8 cellular contexts compared by ENCODE assay signal in genomic region chr16:86575754-86576557, GRCh38. TPM values are rescaled to one million over a fixed set of nuclear protein-coding genes. Genes with fewer than 3 reads are reported as not detected.
DNase-seq lines count a peak whose midpoint lies in the region; ATAC-seq, FAIRE-seq and TF ChIP-seq lines count a peak whose summit lies in the region.

No MANE protein-coding gene starts in this region.

- peaks cover 1% of the 10 kb centered on the region for H4K20me1 ChIP-seq in K562 (replicated peaks; ENCODE audit: control insufficient read depth, insufficient read depth, low read length)

- ATAC-seq in GM21619 (IDR thresholded peaks at IDR 0.05; ENCODE audit: unreplicated experiment) (peak; percentile 54), K562 (peak; percentile 100), gastrocnemius medialis (peak; percentile 80 to 82), GM19035 (IDR thresholded peaks at IDR 0.05; ENCODE audit: unreplicated experiment) (no peak)

- DNase-seq in ACHN (peak; percentile 98), RPMI7951 (ENCODE audit: low read depth) (peak; percentile 96), K562 (ENCODE audit: extremely low read depth in 1 of 4, low spot score in 3 of 4) (peak; percentile 93 to 95 (median 94)), gastrocnemius medialis (peak; percentile 48 to 58), cerebellar nuclear complex (lab: John Stamatoyannopoulos, UW) (no peak)

- no peaks in the 10 kb centered on the region for H3K9me1 ChIP-seq in K562 (ENCODE audit: control insufficient read depth, insufficient read depth, low read length)

- H3K4me2 ChIP-seq in K562 (ENCODE audit: insufficient read depth, low read length) = peak overlapping the region; percentile 67

- no TSS peak for BruUV-seq in K562 (replicated peaks; lab: Mats Ljungman, UMichigan)

- no peaks in the 10 kb centered on the region for H3K36me3 ChIP-seq in K562 (ENCODE audit: control insufficient read depth, insufficient read depth, low read length)
- H3K36me3 ChIP-seq in iPS-15b (ENCODE audit: control insufficient read depth, insufficient read depth, low read length) = no peaks in the 10 kb centered on the region
- H3K36me3 ChIP-seq in gastrocnemius medialis = no peaks in the 10 kb centered on the region

- no peaks in the 10 kb centered on the region for H3K9me3 ChIP-seq in K562 (replicated peaks; ENCODE audit: control insufficient read depth, insufficient read depth, low read depth, low read length)
- H3K9me3 ChIP-seq in iPS-15b (ENCODE audit: control insufficient read depth, insufficient read depth, low read length) = no peaks in the 10 kb centered on the region
- no peaks in the 10 kb centered on the region for H3K9me3 ChIP-seq in gastrocnemius medialis

- peak overlapping the region; percentile 45 for H3K4me3 ChIP-seq in K562
- peak overlapping the region; percentile 68 for H3K4me3 ChIP-seq in iPS-15b (ENCODE audit: low read depth, low read length)
- peak overlapping the region; percentile 46 to 70 (median 62) for H3K4me3 ChIP-seq in gastrocnemius medialis

- POLR2A ChIA-PET in K562 (lab: Yijun Ruan, JAX) = interaction anchor here (0.6 to 0.7 kb wide), 2 partner anchors 8 to 667 kb away, joined by 3 read pairs; no protein-coding TSS in a partner anchor

- H3K4me1 ChIP-seq in K562 (replicated peaks in 1 of 2; ENCODE audit: control insufficient read depth in 2 of 2, insufficient read depth in 2 of 2, low read length in 2 of 2) = peaks cover 0 to 19% of the 10 kb centered on the region in 2 experiments; a peak in 3 of 5 replicates
- peaks cover 6% of the 10 kb centered on the region for H3K4me1 ChIP-seq in iPS-15b (ENCODE audit: control insufficient read depth, insufficient read depth, low read length)
- H3K4me1 ChIP-seq in gastrocnemius medialis = peaks cover 0 to 4% of the 10 kb centered on the region in 2 donors

- H3K27me3 ChIP-seq in K562 (ENCODE audit: control insufficient read depth in 2 of 2, insufficient read depth in 2 of 2, low read length in 2 of 2) (peaks cover 40 to 82% of the 10 kb centered on the region in 2 experiments), iPS-15b (ENCODE audit: control insufficient read depth, insufficient read depth, low read length) (peaks cover 95% of the 10 kb centered on the region), gastrocnemius medialis (peaks cover 59 to 64% (median 62%) of the 10 kb centered on the region in 3 donors)

- TF ChIP-seq EP300 in K562 (IDR thresholded peaks at IDR 0.05; ENCODE audit: low read length) = peak; percentile 42; the same call in 1 of the 2 replicates

- peak; percentile 86 for FAIRE-seq in K562 (lab: Jason Lieb, UNC)

- under 1% methylated on average over 48 of the region's 54 CpGs for WGBS in K562 (ENCODE audit: insufficient coverage, low coverage, missing lambda C conversion rate)

- H3K27ac ChIP-seq in K562 (ENCODE audit: extremely low read depth, low read depth, low read length) (no peak overlapping the region), gastrocnemius medialis (peak overlapping the region; percentile 64 to 78 (median 72))

- H3K9ac ChIP-seq in K562 (ENCODE audit: insufficient read depth in 1 of 2, low read depth in 2 of 2, low read length in 2 of 2) (peak overlapping the region in 1 of 2 experiments; percentile 86; a peak in 2 of 4 replicates), iPS-15b (ENCODE audit: low read depth, low read length) (no peak overlapping the region)

- no peaks in the 10 kb centered on the region for H3K79me2 ChIP-seq in K562 (ENCODE audit: control insufficient read depth, insufficient read depth, low read length)

- TF ChIP-seq CTCF in K562 (IDR thresholded peaks at IDR 0.05 in 2 of 3, conservative IDR thresholded peaks at IDR 0.05 in 1 of 3; ENCODE audit: insufficient read depth in 2 of 3, low read depth in 1 of 3, low read length in 3 of 3) = peak; percentile 78 to 97 (median 86)
- peak; percentile 39 to 83 (median 52) for TF ChIP-seq CTCF in gastrocnemius medialis (IDR thresholded peaks at IDR 0.05 in 4 of 5, conservative IDR thresholded peaks at IDR 0.05 in 1 of 5)

- intact Hi-C loops in K562 (cut with micrococcal nuclease) = no loop called here
- intact Hi-C loops in gastrocnemius medialis (cut with DNase I; ENCODE audit: low total_unique reads) = loop anchor here (2.0 to 5.0 kb wide), 5 partner anchors 33 to 291 kb away; no protein-coding TSS in a partner anchor

- TF ChIP-seq RAD21 in K562 (CRISPR knock-in tag; conservative IDR thresholded peaks at IDR 0.05 in 1 of 2, IDR thresholded peaks at IDR 0.05 in 1 of 2) = peak; percentile 66 to 80

- TF ChIP-seq POLR2A in K562 (conservative IDR thresholded peaks at IDR 0.05) = no peak
- peak; percentile 65 to 89 for TF ChIP-seq POLR2A in gastrocnemius medialis (IDR thresholded peaks at IDR 0.05)

- in situ Hi-C loops in ACHN (cut with HindIII; ENCODE audit: low pct_ligation_motif_present, low pct_unique_long_range_greater_than_20kb, low sequenced_read_pairs) = no loop called here
- in situ Hi-C loops in K562 (cut with MboI) = no loop called here
- in situ Hi-C loops in gastrocnemius medialis (cut with MboI; ENCODE audit: low sequenced_read_pairs in 4 of 4) = loop anchor here in 2 of 4 donors (25.0 kb wide), 1 partner anchor 186 kb away; no protein-coding TSS in a partner anchor

- CTCF ChIA-PET in K562 (lab: Yijun Ruan, JAX; ENCODE audit: low intra/inter-chr PET ratio) = interaction anchor here (0.6 to 1.0 kb wide), 3 partner anchors 12 to 614 kb away, joined by 3 to 6 read pairs (median 3); no protein-coding TSS in a partner anchor

- peak overlapping the region; percentile 73 for H2AFZ ChIP-seq in K562 (ENCODE audit: low read depth, low read length)

RNA-seq across cellular contexts. Expression of gene FOXL1, which starts 2.4 kb away (rescaled TPM):
- 4.3 and 5.7 TPM in 2 replicates for total RNA-seq in RPMI7951 (2014; rRNA removed; shearing (Covaris generic))
- total RNA-seq in K562 (2011; cell fraction: chromatin; rRNA removed; ENCODE audit: low replicate concordance) = not detected in 2 replicates
- not detected in 2 replicates for total RNA-seq in K562 (2011; cell fraction: nucleolus; rRNA removed)
- total RNA-seq in K562 (2011; cell fraction: nucleoplasm; rRNA removed) = not detected in 2 replicates
- total RNA-seq in K562 (2014; rRNA removed) (not detected in 2 replicates), K562 (2014; rRNA removed; fragmentation: Illumina TruSeq; extraction: Trizol) (not detected in 2 replicates), K562 (2015; rRNA removed; fragmentation: Illumina TruSeq; extraction: Trizol) (not detected in 2 replicates), K562 (2021) (not detected in 2 replicates), gastrocnemius medialis (1 to 10 TPM; 2.0 to 5.9 (median 3.3) TPM)
- polyA plus RNA-seq in K562 (2011; rRNA removed) (not detected in 2 replicates), K562 (2014; fragmentation: Illumina TruSeq; extraction: Trizol) (not detected in 2 replicates), K562 (2014; fragmentation: Nextera tagmentation; extraction: Ambion mirVana) (not detected), K562 (2014; rRNA removed) (not detected in 2 replicates)
- not detected in 2 replicates for polyA plus RNA-seq in K562 (2011; cell fraction: cytosol; rRNA removed)
- polyA plus RNA-seq in K562 (2011; cell fraction: nucleus; rRNA removed) = not detected in 2 replicates
- polyA plus RNA-seq in K562 (2012) = not detected in 2 replicates
- polyA minus RNA-seq in K562 (2011; rRNA and poly(A)+ RNA removed) = not detected in 2 replicates
- 0.36 TPM in 1 of 2 replicates, not detected in the other for polyA minus RNA-seq in K562 (2011; cell fraction: cytosol; rRNA and poly(A)+ RNA removed)
- polyA minus RNA-seq in K562 (2011; cell fraction: nucleus; rRNA and poly(A)+ RNA removed) = 0.13 TPM in 1 of 2 replicates, not detected in the other

RNA-seq across cellular contexts. Expression of gene FOXC2, which starts 9.3 kb away (rescaled TPM):
- total RNA-seq in RPMI7951 (2014; rRNA removed; shearing (Covaris generic)) = 1.3 and 1.6 TPM in 2 replicates
- total RNA-seq in K562 (2011; cell fraction: chromatin; rRNA removed; ENCODE audit: low replicate concordance) = not detected in 2 replicates
- total RNA-seq in K562 (2011; cell fraction: nucleolus; rRNA removed) = not detected in 2 replicates
- total RNA-seq in K562 (2011; cell fraction: nucleoplasm; rRNA removed) = not detected in 2 replicates
- total RNA-seq in K562 (2014; rRNA removed) = not detected in 2 replicates
- total RNA-seq in K562 (2014; rRNA removed; fragmentation: Illumina TruSeq; extraction: Trizol) = not detected in 2 replicates
- total RNA-seq in K562 (2015; rRNA removed; fragmentation: Illumina TruSeq; extraction: Trizol) = not detected in 2 replicates
- 0.11 TPM in 2 replicates for total RNA-seq in K562 (2021)
- polyA plus RNA-seq in K562 (2011; rRNA removed) = not detected in 2 replicates
- polyA plus RNA-seq in K562 (2011; cell fraction: cytosol; rRNA removed) = not detected in 2 replicates
- polyA plus RNA-seq in K562 (2011; cell fraction: nucleus; rRNA removed) = 0.13 TPM in 1 of 2 replicates, not detected in the other
- polyA plus RNA-seq in K562 (2012) = 0.10 TPM in 1 of 2 replicates, not detected in the other
- not detected in 2 replicates for polyA plus RNA-seq in K562 (2014; fragmentation: Illumina TruSeq; extraction: Trizol)
- under 1 TPM; 0.01 to 0.08 TPM for polyA plus RNA-seq in K562 (2014; fragmentation: Nextera tagmentation; extraction: Ambion mirVana)
- polyA plus RNA-seq in K562 (2014; rRNA removed) = 0.11 and 0.13 TPM in 2 replicates
- polyA minus RNA-seq in K562 (2011; rRNA and poly(A)+ RNA removed) = not detected in 2 replicates
- polyA minus RNA-seq in K562 (2011; cell fraction: cytosol; rRNA and poly(A)+ RNA removed) = not detected in 2 replicates
- polyA minus RNA-seq in K562 (2011; cell fraction: nucleus; rRNA and poly(A)+ RNA removed) = not detected in 2 replicates
- total RNA-seq in gastrocnemius medialis = 1 to 10 TPM in 1 of 4 donors, under 1 TPM in 3; 0.17 to 1.0 (median 0.29) TPM

RNA-seq across cellular contexts. Expression of gene MTHFSD, which starts 20.9 kb away (rescaled TPM):
- 6.1 and 8.8 TPM in 2 replicates for total RNA-seq in RPMI7951 (2014; rRNA removed; shearing (Covaris generic))
- 57.7 and 74.7 TPM in 2 replicates for total RNA-seq in K562 (2011; cell fraction: chromatin; rRNA removed; ENCODE audit: low replicate concordance)
- 49.7 and 59.5 TPM in 2 replicates for total RNA-seq in K562 (2011; cell fraction: nucleolus; rRNA removed)
- 52.7 and 56.3 TPM in 2 replicates for total RNA-seq in K562 (2011; cell fraction: nucleoplasm; rRNA removed)
- 8.3 and 8.7 TPM in 2 replicates for total RNA-seq in K562 (2014; rRNA removed)
- total RNA-seq in K562 (2014; rRNA removed; fragmentation: Illumina TruSeq; extraction: Trizol) = 12.0 and 12.8 TPM in 2 replicates
- 15.2 and 16.0 TPM in 2 replicates for total RNA-seq in K562 (2015; rRNA removed; fragmentation: Illumina TruSeq; extraction: Trizol)
- 17.8 and 20.2 TPM in 2 replicates for total RNA-seq in K562 (2021)
- 12.8 and 13.9 TPM in 2 replicates for polyA plus RNA-seq in K562 (2011; rRNA removed)
- 10.5 and 11.6 TPM in 2 replicates for polyA plus RNA-seq in K562 (2011; cell fraction: cytosol; rRNA removed)
- polyA plus RNA-seq in K562 (2011; cell fraction: nucleus; rRNA removed) = 61.4 and 78.3 TPM in 2 replicates
- 9.5 and 10.0 TPM in 2 replicates for polyA plus RNA-seq in K562 (2012)
- polyA plus RNA-seq in K562 (2014; fragmentation: Illumina TruSeq; extraction: Trizol) = 16.0 and 16.3 TPM in 2 replicates
- 1 to 10 TPM; 3.2 to 3.5 TPM for polyA plus RNA-seq in K562 (2014; fragmentation: Nextera tagmentation; extraction: Ambion mirVana)
- 8.7 and 10.6 TPM in 2 replicates for polyA plus RNA-seq in K562 (2014; rRNA removed)
- 22.0 and 22.3 TPM in 2 replicates for polyA minus RNA-seq in K562 (2011; rRNA and poly(A)+ RNA removed)
- 8.3 and 11.0 TPM in 2 replicates for polyA minus RNA-seq in K562 (2011; cell fraction: cytosol; rRNA and poly(A)+ RNA removed)
- 57.9 and 75.6 TPM in 2 replicates for polyA minus RNA-seq in K562 (2011; cell fraction: nucleus; rRNA and poly(A)+ RNA removed)
- 10 to 100 TPM; 10.9 to 31.2 (median 16.0) TPM for total RNA-seq in gastrocnemius medialis

Comparison
In these comparisons a context has a peak if more than half of its experiments do, and no peak if none do; other contexts are left out.
1. DNase-seq: peak in ACHN (single experiment), RPMI7951 (single experiment), K562 (4 of 4) and gastrocnemius medialis (2 of 2); none in cerebellar nuclear complex (0 of 2).
2. Peak in every context shown above with its lines, with median percentiles within 50 percentile points of each other: H3K4me3 ChIP-seq.